In the genomic region with DNA sequence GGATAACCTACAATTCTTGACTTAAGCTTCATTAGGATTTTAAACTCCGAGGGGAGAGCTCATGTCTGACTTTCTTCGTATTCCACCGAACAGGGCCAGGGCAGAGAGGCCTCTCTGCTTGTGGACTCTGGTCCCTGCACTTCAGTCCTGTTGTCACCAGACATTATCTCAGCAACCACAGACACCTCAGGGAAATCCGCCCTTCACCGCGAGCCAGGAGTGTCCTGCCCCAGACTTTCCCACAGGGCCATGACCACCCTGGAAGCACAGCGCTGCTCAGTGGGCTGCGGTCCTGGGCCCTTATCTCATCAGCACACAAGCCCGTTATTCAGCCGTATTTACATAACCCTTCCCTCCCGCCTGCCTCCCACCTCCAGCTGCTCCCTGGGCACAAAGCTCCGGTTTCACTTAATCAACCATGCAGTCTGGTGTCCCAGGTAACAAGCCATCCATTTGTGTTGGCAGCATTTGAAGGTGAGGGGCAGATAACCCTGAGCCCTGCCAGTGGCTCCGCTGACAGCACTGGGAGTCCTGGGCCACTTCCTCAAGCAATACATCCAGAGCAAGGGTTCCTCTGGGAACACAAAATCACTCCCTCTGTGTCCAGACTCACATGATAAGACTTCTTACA, we compare ENCODE assay signal across 11 cellular contexts.
A peak's percentile ranks its signal among the peaks of the same experiment; 100 is the strongest.
DNase-seq lines count a peak whose midpoint lies in the region; ATAC-seq, FAIRE-seq and TF ChIP-seq lines count a peak whose summit lies in the region.
"Had no signal": no experiment of that assay in that cellular context is flagged by ENCODE, and none has a peak within 500 bp of the region (broad histone marks: within the 10 kb centered on the region; RNA-seq: fewer than 3 reads in every experiment).

No MANE protein-coding gene starts in this region.

- H3K36me3 ChIP-seq in pancreas: no peaks in the 10 kb centered on the region

- FAIRE-seq in pancreas (lab: Jason Lieb, UNC): no peak
- FAIRE-seq: GM19239 had no signal

- ATAC-seq in pancreas: peak; percentile 83 to 94 (median 92)
- ATAC-seq in activated T-helper 17 cell treated with anti-CD3 and anti-CD28 coated beads, Interleukin-2, amount 50 U/mL, for 72 hours (replicated peaks): no peak
- ATAC-seq in HG03175 (IDR thresholded peaks at IDR 0.05; ENCODE audit: unreplicated experiment): no peak

- in situ Hi-C loops in GM13977 (cut with MboI; ENCODE audit: low pct_unique_long_range_greater_than_20kb, low sequenced_read_pairs, unreplicated experiment): no loop called here

- H3K27ac ChIP-seq in pancreas: peak overlapping the region in 3 of 4 donors; percentile 33 to 62 (median 60)

- peak; percentile 85 for DNase-seq in Jurkat, Clone E6-1 (ENCODE audit: low read depth, low spot score)
- DNase-seq in NCI-H524 (lab: John Stamatoyannopoulos, UW): peak; percentile 76 to 84
- DNase-seq in endothelial cell (ENCODE audit: low spot score): peak; percentile 24
- peak in 5 of 6 donors; percentile 52 to 74 (median 67) for DNase-seq in pancreas
- no peak for DNase-seq in GM13977 (ENCODE audit: low spot score)
- no peak for DNase-seq in HPDE6-E6E7 (ENCODE audit: extremely low spot score)
- DNase-seq: effector CD4-positive, alpha-beta T cell had no signal

- H3K4me3 ChIP-seq in Jurkat, Clone E6-1 (ENCODE audit: low read length): no peak overlapping the region
- no peak overlapping the region for H3K4me3 ChIP-seq in pancreas

- no peaks in the 10 kb centered on the region for H3K9me3 ChIP-seq in pancreas

- peaks cover 0 to 11% (median 0%) of the 10 kb centered on the region in 3 donors for H3K4me1 ChIP-seq in pancreas

- no peak overlapping the region for H3K4me3 Mint-ChIP-seq in endothelial cell (ENCODE audit: unreplicated experiment)
- H3K4me3 Mint-ChIP-seq in activated T-helper 17 cell treated with anti-CD3 and anti-CD28 coated beads, Interleukin-2, amount 50 U/mL, for 72 hours: no peak overlapping the region
- H3K4me3 Mint-ChIP-seq: mesothelial cell of epicardium had no signal

- H3K36me3 Mint-ChIP-seq in endothelial cell (ENCODE audit: low read depth, unreplicated experiment): no peaks in the 10 kb centered on the region
- no peaks in the 10 kb centered on the region for H3K36me3 Mint-ChIP-seq in activated T-helper 17 cell treated with anti-CD3 and anti-CD28 coated beads, Interleukin-2, amount 50 U/mL, for 72 hours (ENCODE audit: low read depth)
- H3K36me3 Mint-ChIP-seq: mesothelial cell of epicardium had no signal

- no peak for TF ChIP-seq CTCF in endothelial cell (IDR thresholded peaks at IDR 0.05; ENCODE audit: unreplicated experiment)
- TF ChIP-seq CTCF in pancreas (IDR thresholded peaks at IDR 0.05): no peak
- TF ChIP-seq CTCF in GM13977 (IDR thresholded peaks at IDR 0.05; ENCODE audit: extremely low read depth, insufficient read depth, missing control alignments): no peak

- H3K9me3 Mint-ChIP-seq in endothelial cell (ENCODE audit: unreplicated experiment): no peaks in the 10 kb centered on the region
- no peaks in the 10 kb centered on the region for H3K9me3 Mint-ChIP-seq in activated T-helper 17 cell treated with anti-CD3 and anti-CD28 coated beads, Interleukin-2, amount 50 U/mL, for 72 hours

- 9 to 10% methylated on average over 13 of the region's 13 CpGs for WGBS in pancreas, 2 donors

- no peak overlapping the region for H3K27ac Mint-ChIP-seq in endothelial cell (ENCODE audit: unreplicated experiment)
- H3K27ac Mint-ChIP-seq in activated T-helper 17 cell treated with anti-CD3 and anti-CD28 coated beads, Interleukin-2, amount 50 U/mL, for 72 hours: no peak overlapping the region
- H3K27ac Mint-ChIP-seq: mesothelial cell of epicardium had no signal

- no peaks in the 10 kb centered on the region for H3K27me3 ChIP-seq in pancreas

- peaks cover 8% of the 10 kb centered on the region for H3K27me3 Mint-ChIP-seq in endothelial cell (ENCODE audit: unreplicated experiment)
- H3K27me3 Mint-ChIP-seq in activated T-helper 17 cell treated with anti-CD3 and anti-CD28 coated beads, Interleukin-2, amount 50 U/mL, for 72 hours: no peaks in the 10 kb centered on the region

- intact Hi-C loops in pancreas (cut with DNase I): no loop called here

- H3K4me1 Mint-ChIP-seq in endothelial cell (ENCODE audit: unreplicated experiment): peaks cover 15% of the 10 kb centered on the region
- no peaks in the 10 kb centered on the region for H3K4me1 Mint-ChIP-seq in activated T-helper 17 cell treated with anti-CD3 and anti-CD28 coated beads, Interleukin-2, amount 50 U/mL, for 72 hours

Comparison
In these comparisons a context has a peak if more than half of its experiments do, and no peak if none do; other contexts are left out.
1. DNase-seq: peak in Jurkat, Clone E6-1 (single experiment), NCI-H524 (2 of 2), endothelial cell (single experiment) and pancreas (5 of 6); none in GM13977 (single experiment) and HPDE6-E6E7 (single experiment).
2. ATAC-seq: peak in pancreas (4 of 4); none in activated T-helper 17 cell treated with anti-CD3 and anti-CD28 coated beads, Interleukin-2, amount 50 U/mL, for 72 hours (single experiment) and HG03175 (single experiment).